ENCODE assay signal across 12 cellular contexts in genomic region chr11:19394525-19395016, GRCh38.
DNase-seq lines count a peak whose midpoint lies in the region; ATAC-seq and TF ChIP-seq lines count a peak whose summit lies in the region.
"Had no signal": no experiment of that assay in that cellular context is flagged by ENCODE, and none has a peak within 500 bp of the region (broad histone marks: within the 10 kb centered on the region; RNA-seq: fewer than 3 reads in every experiment).

No MANE protein-coding gene starts in this region.

- POLR2A ChIA-PET in GM10248 (lab: Yijun Ruan, JAX) = no interaction called here
- POLR2A ChIA-PET in WTC11 (lab: Charles Lee) = no interaction called here

- H3K27me3 Mint-ChIP-seq in WTC11 (ENCODE audit: low read depth) (no peaks in the 10 kb centered on the region), neural progenitor cell (ENCODE audit: insufficient read depth, low read depth) (peaks cover 4% of the 10 kb centered on the region)

- H3K27ac Mint-ChIP-seq in WTC11 (no peak overlapping the region), neural progenitor cell (no peak overlapping the region)

- no peak overlapping the region for H2AFZ ChIP-seq in neural progenitor cell (replicated peaks)

- no peaks in the 10 kb centered on the region for H3K36me3 ChIP-seq in neural progenitor cell

- TF ChIP-seq CTCF in GM10248 (IDR thresholded peaks at IDR 0.05; ENCODE audit: control extremely low read depth, extremely low read depth, low read depth, missing control alignments) (no peak), WTC11 (IDR thresholded peaks at IDR 0.05) (no peak), neural progenitor cell (IDR thresholded peaks at IDR 0.05) (no peak)

- H3K36me3 Mint-ChIP-seq in WTC11 (0 out of 2 replicates have a peak, but pooled peaks cover 2% of the 10 kb centered on the region), neural progenitor cell (peaks cover 2% of the 10 kb centered on the region)

- H3K4me3 Mint-ChIP-seq in WTC11 (no peak overlapping the region), neural progenitor cell (no peak overlapping the region)

- no peaks in the 10 kb centered on the region for H3F3A ChIP-seq in neural progenitor cell (ENCODE audit: low read depth)

- peak; percentile 17 for DNase-seq in GM10248 (ENCODE audit: extremely low spot score)
- DNase-seq in WTC11 (ENCODE audit: low spot score) = no peak
- DNase-seq in DMS53 (lab: John Stamatoyannopoulos, UW) = no peak
- DNase-seq in neural progenitor cell (ENCODE audit: low spot score) = no peak
- no peak for DNase-seq in cerebellar nuclear complex (lab: John Stamatoyannopoulos, UW)
- DNase-seq: central memory CD4-positive, alpha-beta T cell had no signal

- ATAC-seq in GM19023 (IDR thresholded peaks at IDR 0.05; ENCODE audit: unreplicated experiment) = peak; percentile 76
- peak; percentile 78 for ATAC-seq in HG02571 (IDR thresholded peaks at IDR 0.05; ENCODE audit: unreplicated experiment)
- ATAC-seq in HG03469 (IDR thresholded peaks at IDR 0.05; ENCODE audit: unreplicated experiment) = peak; percentile 54
- no peak for ATAC-seq in WTC11
- ATAC-seq: sciatic nerve, SK-N-SH treated with all-trans-retinoic acid at 6 μM for 48 hours had no signal

- peaks cover 10% of the 10 kb centered on the region for H3K4me1 Mint-ChIP-seq in WTC11
- H3K4me1 Mint-ChIP-seq in neural progenitor cell = peaks cover 27% of the 10 kb centered on the region

- H3K4me2 ChIP-seq in neural progenitor cell = no peak overlapping the region

- CTCF ChIA-PET in GM10248 (lab: Yijun Ruan, JAX) (interaction anchor here (1.2 kb wide), 1 partner anchor 14 kb away, joined by 3 read pairs; no protein-coding TSS in a partner anchor), WTC11 (lab: Charles Lee) (no interaction called here)

- no peaks in the 10 kb centered on the region for H3K9me3 ChIP-seq in neural progenitor cell (ENCODE audit: low read depth)

- H3K9me3 Mint-ChIP-seq in WTC11 = peaks cover 10% of the 10 kb centered on the region
- H3K9me3 Mint-ChIP-seq in neural progenitor cell = no peaks in the 10 kb centered on the region

- peaks cover 6% of the 10 kb centered on the region for H3K4me1 ChIP-seq in neural progenitor cell

- H4K20me1 ChIP-seq in neural progenitor cell (ENCODE audit: low read depth) = no peaks in the 10 kb centered on the region

- H3K27me3 ChIP-seq in neural progenitor cell = no peaks in the 10 kb centered on the region

- H3K79me2 ChIP-seq in neural progenitor cell (ENCODE audit: low read depth) = no peaks in the 10 kb centered on the region

- H3K4me3 ChIP-seq in neural progenitor cell = no peak overlapping the region

- no peak overlapping the region for H3K27ac ChIP-seq in neural progenitor cell
- H3K27ac ChIP-seq: C4-2B had no signal

- no peak overlapping the region for H3K9ac ChIP-seq in neural progenitor cell

TF ChIP-seq in WTC11, 78 proteins besides CTCF, POLR2A, EP300 and RAD21:
- TF ChIP-seq FOXK1 (CRISPR knock-in tag; IDR thresholded peaks at IDR 0.05) (no peak), JAZF1 (CRISPR knock-in tag; IDR thresholded peaks at IDR 0.05) (no peak), ZNF416 (CRISPR knock-in tag; IDR thresholded peaks at IDR 0.05) (no peak)
- TF ChIP-seq, protein P1, sequence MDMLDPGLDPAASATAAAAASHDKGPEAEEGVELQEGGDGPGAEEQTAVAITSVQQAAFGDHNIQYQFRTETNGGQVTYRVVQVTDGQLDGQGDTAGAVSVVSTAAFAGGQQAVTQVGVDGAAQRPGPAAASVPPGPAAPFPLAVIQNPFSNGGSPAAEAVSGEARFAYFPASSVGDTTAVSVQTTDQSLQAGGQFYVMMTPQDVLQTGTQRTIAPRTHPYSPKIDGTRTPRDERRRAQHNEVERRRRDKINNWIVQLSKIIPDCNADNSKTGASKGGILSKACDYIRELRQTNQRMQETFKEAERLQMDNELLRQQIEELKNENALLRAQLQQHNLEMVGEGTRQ (CRISPR knock-in tag; IDR thresholded peaks at IDR 0.05) = no peak
- TF ChIP-seq, protein P2, sequence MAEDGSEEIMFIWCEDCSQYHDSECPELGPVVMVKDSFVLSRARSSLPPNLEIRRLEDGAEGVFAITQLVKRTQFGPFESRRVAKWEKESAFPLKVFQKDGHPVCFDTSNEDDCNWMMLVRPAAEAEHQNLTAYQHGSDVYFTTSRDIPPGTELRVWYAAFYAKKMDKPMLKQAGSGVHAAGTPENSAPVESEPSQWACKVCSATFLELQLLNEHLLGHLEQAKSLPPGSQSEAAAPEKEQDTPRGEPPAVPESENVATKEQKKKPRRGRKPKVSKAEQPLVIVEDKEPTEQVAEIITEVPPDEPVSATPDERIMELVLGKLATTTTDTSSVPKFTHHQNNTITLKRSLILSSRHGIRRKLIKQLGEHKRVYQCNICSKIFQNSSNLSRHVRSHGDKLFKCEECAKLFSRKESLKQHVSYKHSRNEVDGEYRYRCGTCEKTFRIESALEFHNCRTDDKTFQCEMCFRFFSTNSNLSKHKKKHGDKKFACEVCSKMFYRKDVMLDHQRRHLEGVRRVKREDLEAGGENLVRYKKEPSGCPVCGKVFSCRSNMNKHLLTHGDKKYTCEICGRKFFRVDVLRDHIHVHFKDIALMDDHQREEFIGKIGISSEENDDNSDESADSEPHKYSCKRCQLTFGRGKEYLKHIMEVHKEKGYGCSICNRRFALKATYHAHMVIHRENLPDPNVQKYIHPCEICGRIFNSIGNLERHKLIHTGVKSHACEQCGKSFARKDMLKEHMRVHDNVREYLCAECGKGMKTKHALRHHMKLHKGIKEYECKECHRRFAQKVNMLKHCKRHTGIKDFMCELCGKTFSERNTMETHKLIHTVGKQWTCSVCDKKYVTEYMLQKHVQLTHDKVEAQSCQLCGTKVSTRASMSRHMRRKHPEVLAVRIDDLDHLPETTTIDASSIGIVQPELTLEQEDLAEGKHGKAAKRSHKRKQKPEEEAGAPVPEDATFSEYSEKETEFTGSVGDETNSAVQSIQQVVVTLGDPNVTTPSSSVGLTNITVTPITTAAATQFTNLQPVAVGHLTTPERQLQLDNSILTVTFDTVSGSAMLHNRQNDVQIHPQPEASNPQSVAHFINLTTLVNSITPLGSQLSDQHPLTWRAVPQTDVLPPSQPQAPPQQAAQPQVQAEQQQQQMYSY (CRISPR knock-in tag; IDR thresholded peaks at IDR 0.05) = no peak
